Comparison of ENCODE assay signal across 8 cellular contexts in the genomic region with DNA sequence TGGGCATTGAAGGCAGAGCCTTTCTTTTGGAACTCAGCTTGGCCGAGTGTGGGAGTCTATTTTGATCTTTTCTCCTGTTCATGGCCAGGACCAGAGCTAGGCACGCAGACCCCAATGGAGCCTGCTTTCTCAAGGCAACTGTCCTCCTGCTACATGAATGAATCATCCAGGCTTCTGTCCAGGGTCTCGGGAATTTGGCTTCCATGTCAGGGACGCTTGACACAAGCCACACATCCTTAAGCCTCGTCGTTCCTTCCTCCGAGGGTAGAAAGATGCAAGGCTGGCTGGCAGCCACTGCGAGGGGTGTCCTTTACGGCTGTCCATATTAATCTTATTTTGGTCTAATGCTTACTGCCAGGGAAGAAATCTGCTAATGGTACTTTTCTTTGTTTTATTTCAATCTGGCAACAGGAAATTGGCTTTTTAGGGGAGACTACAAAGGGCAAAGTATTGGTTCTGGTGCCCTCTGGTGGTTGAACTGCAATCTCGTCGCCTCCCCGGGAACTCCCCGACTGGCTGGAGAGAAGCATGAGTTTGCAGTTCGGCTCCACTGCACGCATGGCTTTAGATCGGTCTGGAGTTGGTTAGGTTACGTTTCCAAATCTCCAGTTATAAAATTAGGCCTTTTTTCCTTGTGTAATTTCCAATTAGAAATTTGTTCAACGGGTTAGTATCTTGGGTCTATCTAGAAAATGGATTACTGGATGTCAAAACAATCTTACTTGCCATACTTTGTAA.
DNase-seq lines count a peak whose midpoint lies in the region; ATAC-seq and TF ChIP-seq lines count a peak whose summit lies in the region.

No MANE protein-coding gene starts in this region.

- CTCF ChIA-PET in BJ (lab: Yijun Ruan, JAX) (interaction anchor here (0.6 to 3.8 kb wide), 16 partner anchors 9 to 577 kb away, joined by 3 to 19 read pairs (median 4); no protein-coding TSS in a partner anchor), OCI-LY7 (lab: Charles Lee; ENCODE audit: unreplicated experiment) (no interaction called here)

- H3K9me3 ChIP-seq in OCI-LY7 (ENCODE audit: low read length), result no peaks in the 10 kb centered on the region

- no peaks in the 10 kb centered on the region for H3K9me2 ChIP-seq in OCI-LY7 (ENCODE audit: insufficient read depth, low read length)

- no peak overlapping the region for H3K27ac Mint-ChIP-seq in natural killer cell
- H3K27ac Mint-ChIP-seq in stimulated activated effector memory CD8-positive, alpha-beta T cell treated with anti-CD3 and anti-CD28 coated beads, Interleukin-12 subunit alpha, Interleukin-12 subunit beta, amount 100 ng/mL, for 72 hours, result no peak overlapping the region

- DNase-seq in BJ (ENCODE audit: low read depth), result peak; percentile 25
- peak; percentile 53 for DNase-seq in HuH-7.5 (ENCODE audit: low spot score)
- peak; percentile 33 for DNase-seq in OCI-LY7 (ENCODE audit: low spot score)
- DNase-seq in activated T-cell treated with anti-CD3 and anti-CD28 coated beads for 4 hours, result peak; percentile 67
- DNase-seq in natural killer cell, result peak; percentile 42
- DNase-seq in stimulated activated effector memory CD8-positive, alpha-beta T cell treated with anti-CD3 and anti-CD28 coated beads, Interleukin-12 subunit alpha, Interleukin-12 subunit beta, amount 100 ng/mL, for 72 hours (ENCODE audit: low spot score in 2 of 2), result peak; percentile 56 to 76

- H3K4me3 ChIP-seq in BJ (ENCODE audit: low read depth, low read length) (no peak overlapping the region), OCI-LY7 (ENCODE audit: low read depth, low read length, poor library complexity, severe bottlenecking) (no peak overlapping the region)

- no peaks in the 10 kb centered on the region for H4K20me1 ChIP-seq in OCI-LY7 (ENCODE audit: insufficient read depth, low read length)

- no peaks in the 10 kb centered on the region for H3K9me3 Mint-ChIP-seq in natural killer cell
- H3K9me3 Mint-ChIP-seq in stimulated activated effector memory CD8-positive, alpha-beta T cell treated with anti-CD3 and anti-CD28 coated beads, Interleukin-12 subunit alpha, Interleukin-12 subunit beta, amount 100 ng/mL, for 72 hours, result no peaks in the 10 kb centered on the region

- BruUV-seq in OCI-LY7 (replicated peaks; lab: Mats Ljungman, UMichigan), result no TSS peak

- no peak overlapping the region for H3K4me3 Mint-ChIP-seq in natural killer cell
- H3K4me3 Mint-ChIP-seq in stimulated activated effector memory CD8-positive, alpha-beta T cell treated with anti-CD3 and anti-CD28 coated beads, Interleukin-12 subunit alpha, Interleukin-12 subunit beta, amount 100 ng/mL, for 72 hours, result no peak overlapping the region

- H3K27me3 ChIP-seq in BJ (ENCODE audit: control insufficient read depth, insufficient read depth, low read length), result no peaks in the 10 kb centered on the region

- intact Hi-C loops in OCI-LY7 (cut with micrococcal nuclease; ENCODE audit: unreplicated experiment) (no loop called here), natural killer cell (cut with micrococcal nuclease) (loop anchor here (1.0 kb wide), 1 partner anchor 271 kb away; no protein-coding TSS in a partner anchor)

- peak; percentile 81 for ATAC-seq in GM19351 (IDR thresholded peaks at IDR 0.05; ENCODE audit: unreplicated experiment)
- ATAC-seq in esophagus mucosa, result peak; percentile 88
- ATAC-seq in natural killer cell, result peak; percentile 78 to 97 (median 94)
- peak; percentile 83 for ATAC-seq in stimulated activated effector memory CD8-positive, alpha-beta T cell treated with anti-CD3 and anti-CD28 coated beads, Interleukin-12 subunit alpha, Interleukin-12 subunit beta, amount 100 ng/mL, for 72 hours

- H3K4me1 Mint-ChIP-seq in natural killer cell, result peaks cover 6 to 7% of the 10 kb centered on the region in 2 donors
- H3K4me1 Mint-ChIP-seq in stimulated activated effector memory CD8-positive, alpha-beta T cell treated with anti-CD3 and anti-CD28 coated beads, Interleukin-12 subunit alpha, Interleukin-12 subunit beta, amount 100 ng/mL, for 72 hours, result peaks cover 7% of the 10 kb centered on the region

- H2AFZ ChIP-seq in OCI-LY7 (ENCODE audit: low read length), result no peak overlapping the region

- POLR2A ChIA-PET in BJ (lab: Charles Lee) (no interaction called here), OCI-LY7 (lab: Charles Lee) (no interaction called here)

- H3K79me2 ChIP-seq in OCI-LY7 (ENCODE audit: insufficient read depth, low read depth, low read length), result no peaks in the 10 kb centered on the region

- no peak overlapping the region for H3K27ac ChIP-seq in OCI-LY7 (ENCODE audit: low read depth, low read length, poor library complexity, severe bottlenecking)

- TF ChIP-seq CTCF in BJ (IDR thresholded peaks at IDR 0.05; ENCODE audit: insufficient read depth, low read depth, low read length) (peak; percentile 85), OCI-LY7 (conservative IDR thresholded peaks at IDR 0.05; ENCODE audit: low read length) (peak; percentile 79), natural killer cell (IDR thresholded peaks at IDR 0.05) (peak; percentile 66)

- H3K27me3 Mint-ChIP-seq in natural killer cell (ENCODE audit: low read depth in 2 of 2), result peaks cover 36 to 40% of the 10 kb centered on the region in 2 donors

- H3K36me3 ChIP-seq in BJ (ENCODE audit: control insufficient read depth, insufficient read depth, low read length) (peaks cover 20% of the 10 kb centered on the region), OCI-LY7 (ENCODE audit: insufficient read depth, low read length) (no peaks in the 10 kb centered on the region)

- no peaks in the 10 kb centered on the region for H3K36me3 Mint-ChIP-seq in natural killer cell
- no peaks in the 10 kb centered on the region for H3K36me3 Mint-ChIP-seq in stimulated activated effector memory CD8-positive, alpha-beta T cell treated with anti-CD3 and anti-CD28 coated beads, Interleukin-12 subunit alpha, Interleukin-12 subunit beta, amount 100 ng/mL, for 72 hours

- H3K4me1 ChIP-seq in OCI-LY7 (ENCODE audit: insufficient read depth, low read length, poor library complexity, severe bottlenecking), result no peaks in the 10 kb centered on the region

- H3K4me2 ChIP-seq in OCI-LY7 (ENCODE audit: low read length), result no peak overlapping the region
